ENCODE assay signal across 8 cellular contexts in the genomic region with DNA sequence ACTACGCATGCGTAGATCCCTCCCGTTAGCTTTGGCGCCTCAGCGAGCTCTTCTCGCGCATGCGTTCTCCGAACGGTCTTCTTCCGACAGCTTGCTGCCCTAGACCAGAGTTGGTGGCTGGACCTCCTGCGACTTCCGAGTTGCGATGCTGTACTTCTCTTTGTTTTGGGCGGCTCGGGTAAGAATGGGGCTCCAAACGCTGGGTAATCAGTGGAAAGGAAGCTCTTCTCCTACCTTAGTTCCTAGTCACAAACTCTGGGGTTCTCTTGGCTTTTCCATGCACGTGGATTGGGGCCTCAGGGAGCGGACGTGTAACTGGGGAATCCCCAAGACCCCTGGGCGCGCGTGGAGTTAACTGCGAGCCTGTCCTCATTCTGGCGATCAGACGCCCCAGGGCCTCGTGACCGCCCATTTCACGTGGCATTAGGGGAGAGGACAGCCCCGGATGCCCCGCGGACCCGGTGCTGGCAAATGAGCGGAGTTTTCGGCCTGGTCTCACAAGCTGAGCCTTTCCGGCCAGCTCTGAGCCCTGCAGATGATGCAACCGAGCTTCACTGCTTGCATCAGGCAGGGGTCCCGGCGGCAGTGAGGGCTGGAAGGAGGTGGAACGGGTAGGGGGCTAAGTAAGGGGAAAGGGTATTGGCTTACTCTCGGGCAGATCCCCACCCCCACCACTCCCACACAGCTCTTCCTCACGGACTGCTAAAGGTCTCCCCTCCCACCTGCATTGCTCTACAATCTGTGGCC. TPM values are rescaled to one million over a fixed set of nuclear protein-coding genes. Genes with fewer than 3 reads are reported as not detected.
DNase-seq lines count a peak whose midpoint lies in the region; ATAC-seq and TF ChIP-seq lines count a peak whose summit lies in the region.

TSS of gene SHMT2 (plus strand) at position 78 of the 747 bp plus-strand sequence. CDS start at position 146, 68 bp downstream.

- H3K27ac ChIP-seq in ascending aorta (peak within 1 kb of the TSS; percentile 74 to 76), uterus (peak within 1 kb of the TSS; percentile 50 to 65)

- no peak for TF ChIP-seq CTCF in GM13976 (IDR thresholded peaks at IDR 0.05; ENCODE audit: borderline replicate concordance, control extremely low read depth, extremely low read depth, insufficient read depth, missing control alignments)
- no peak for TF ChIP-seq CTCF in ascending aorta (IDR thresholded peaks at IDR 0.05)
- TF ChIP-seq CTCF in uterus (IDR thresholded peaks at IDR 0.05) = peak in 2 of 4 experiments; percentile 5 to 44

- H3K27me3 ChIP-seq in ascending aorta (peaks cover 9% of the 10 kb centered on the region), uterus (peaks cover 0 to 5% of the 10 kb centered on the region in 2 donors)

- H3K4me3 ChIP-seq in ascending aorta (peak within 1 kb of the TSS; percentile 57 to 65), uterus (peak within 1 kb of the TSS; percentile 48 to 63)

- in situ Hi-C loops in GM13976 (cut with MboI; ENCODE audit: low sequenced_read_pairs, unreplicated experiment) = no loop called here

- H3K9me3 ChIP-seq in ascending aorta (no peaks in the 10 kb centered on the region), uterus (no peaks in the 10 kb centered on the region)

- peak; percentile 26 to 38 for TF ChIP-seq POLR2A in uterus (IDR thresholded peaks at IDR 0.05)

- H3K4me1 ChIP-seq in ascending aorta (peaks cover 0 to 16% of the 10 kb centered on the region in 2 donors), uterus (peaks cover 0 to 6% of the 10 kb centered on the region in 2 donors)

- H3K36me3 ChIP-seq in ascending aorta (peaks cover 23 to 30% of the 10 kb centered on the region in 2 donors), uterus (no peaks in the 10 kb centered on the region)

- intact Hi-C loops in T-helper 2 cell treated with Interferon-gamma antibody and Interleukin-4, amounts not matched to agents 100 ng/mL and 5 ng/mL, for 36 hours (cut with micrococcal nuclease) = loop anchor here (1.0 to 2.0 kb wide), 2 partner anchors 9 to 15 kb away; no protein-coding TSS in a partner anchor
- intact Hi-C loops in ascending aorta (cut with DNase I) = no loop called here
- intact Hi-C loops in uterus (cut with DNase I; ENCODE audit: low total_unique reads) = no loop called here

- DNase-seq in GM13976 (ENCODE audit: low spot score) (peak; percentile 97), NCI-H1930 (lab: John Stamatoyannopoulos, UW) (peak; percentile 86 to 95), ascending aorta (ENCODE audit: low spot score in 2 of 2) (peak; percentile 60 to 96), hepatic stellate cell (ENCODE audit: low spot score) (peak; percentile 100), putamen (ENCODE audit: low spot score) (peak; percentile 94), uterus (peak; percentile 94 to 95)

- peak; percentile 46 for ATAC-seq in HG02884 (IDR thresholded peaks at IDR 0.05; ENCODE audit: unreplicated experiment)

RNA-seq across cellular contexts. Expression of gene SHMT2, which starts in this region (rescaled TPM):
- 176 and 178 TPM in 2 replicates for total RNA-seq in T-helper 2 cell treated with Interferon-gamma antibody and Interleukin-4, amounts not matched to agents 100 ng/mL and 5 ng/mL, for 36 hours
- total RNA-seq in ascending aorta (136 TPM), uterus (100 to 1,000 TPM in 1 of 4 donors, 10 to 100 TPM in 3; 12.4 to 128 (median 35.3) TPM)

Comparison
In these comparisons a context has a peak if more than half of its experiments do, and no peak if none do; other contexts are left out.
1. Peak in every context shown above with its lines: DNase-seq, ATAC-seq, H3K4me3 ChIP-seq and H3K27ac ChIP-seq.